ENCODE assay signal across 9 cellular contexts in genomic region chr13:74135306-74136088, GRCh38. TPM values are rescaled to one million over a fixed set of nuclear protein-coding genes. Genes with fewer than 3 reads are reported as not detected.
DNase-seq lines count a peak whose midpoint lies in the region; ATAC-seq and TF ChIP-seq lines count a peak whose summit lies in the region.
"Had no signal": no experiment of that assay in that cellular context is flagged by ENCODE, and none has a peak within 500 bp of the region (broad histone marks: within the 10 kb centered on the region; RNA-seq: fewer than 3 reads in every experiment).

No MANE protein-coding gene starts in this region.

- H3K36me3 Mint-ChIP-seq in CD8-positive, alpha-beta T cell, result peaks cover 17% of the 10 kb centered on the region
- H3K36me3 Mint-ChIP-seq in activated T-cell treated with anti-CD3 and anti-CD28 coated beads, Interleukin-2, amount 50 U/mL, for 4 hours (ENCODE audit: insufficient read depth), result no peaks in the 10 kb centered on the region
- peaks cover 0 to 2% (median 0%) of the 10 kb centered on the region in 3 donors for H3K36me3 Mint-ChIP-seq in naive thymus-derived CD8-positive, alpha-beta T cell

- no peaks in the 10 kb centered on the region for H3K36me3 ChIP-seq in CD8-positive, alpha-beta T cell (ENCODE audit: insufficient read depth, low read length)
- H3K36me3 ChIP-seq in NT2/D1 (ENCODE audit: insufficient read depth, insufficient read length, low read length), result no peaks in the 10 kb centered on the region

- H3K4me3 Mint-ChIP-seq in CD8-positive, alpha-beta T cell, result no peak overlapping the region
- H3K4me3 Mint-ChIP-seq in activated T-cell treated with anti-CD3 and anti-CD28 coated beads, Interleukin-2, amount 50 U/mL, for 4 hours, result peak overlapping the region; percentile 82
- peak overlapping the region in 5 of 10 donors; percentile 64 to 90 (median 82) for H3K4me3 Mint-ChIP-seq in naive thymus-derived CD8-positive, alpha-beta T cell

- POLR2A ChIA-PET in CD8-positive, alpha-beta T cell (lab: Charles Lee), result interaction anchor here (0.6 to 6.1 kb wide), 18 partner anchors 8 to 370 kb away, joined by 3 to 104 read pairs (median 4); no protein-coding TSS in a partner anchor
- POLR2A ChIA-PET in naive thymus-derived CD8-positive, alpha-beta T cell (lab: Charles Lee), result interaction anchor here (0.8 to 6.8 kb wide), 23 partner anchors 60 to 1191 kb away, joined by 3 to 157 read pairs (median 4); no protein-coding TSS in a partner anchor

- H3K9me3 Mint-ChIP-seq in CD8-positive, alpha-beta T cell, result no peaks in the 10 kb centered on the region
- H3K9me3 Mint-ChIP-seq in activated T-cell treated with anti-CD3 and anti-CD28 coated beads, Interleukin-2, amount 50 U/mL, for 4 hours, result no peaks in the 10 kb centered on the region
- H3K9me3 Mint-ChIP-seq in naive thymus-derived CD8-positive, alpha-beta T cell, result peaks cover 0 to 2% (median 0%) of the 10 kb centered on the region in 9 donors
- H3K9me3 Mint-ChIP-seq: activated naive CD4-positive, alpha-beta T cell treated with anti-CD3 and anti-CD28 coated beads, Interleukin-2, amount 50 U/mL, for 24 hours had no signal

- H3K27me3 ChIP-seq in CD8-positive, alpha-beta T cell (ENCODE audit: insufficient read depth, low read length), result no peaks in the 10 kb centered on the region
- peaks cover 19% of the 10 kb centered on the region for H3K27me3 ChIP-seq in NT2/D1 (ENCODE audit: insufficient read depth, insufficient read length)

- H3K4me1 ChIP-seq in CD8-positive, alpha-beta T cell (ENCODE audit: insufficient read depth, low read length), result peaks cover 17% of the 10 kb centered on the region
- no peaks in the 10 kb centered on the region for H3K4me1 ChIP-seq in NT2/D1 (ENCODE audit: insufficient read depth, insufficient read length)

- ATAC-seq in CD8-positive, alpha-beta T cell, result no peak
- peak; percentile 45 for ATAC-seq in GM19372 (IDR thresholded peaks at IDR 0.05; ENCODE audit: low read depth, unreplicated experiment)
- ATAC-seq in HG03457 (IDR thresholded peaks at IDR 0.05; ENCODE audit: unreplicated experiment), result peak; percentile 31
- peak; percentile 16 to 25 for ATAC-seq in activated T-cell treated with anti-CD3 and anti-CD28 coated beads, Interleukin-2, amount 50 U/mL, for 4 hours
- peak in 1 of 2 donors; percentile 9 for ATAC-seq in naive thymus-derived CD8-positive, alpha-beta T cell

- peak overlapping the region; percentile 92 for H3K27ac Mint-ChIP-seq in CD8-positive, alpha-beta T cell
- H3K27ac Mint-ChIP-seq in naive thymus-derived CD8-positive, alpha-beta T cell, result peak overlapping the region in 5 of 10 donors; percentile 81 to 95 (median 91)

- intact Hi-C loops in CD8-positive, alpha-beta T cell (cut with DNase I, micrococcal nuclease), result loop anchor here (1.0 to 10.0 kb wide), 8 partner anchors 13 to 1189 kb away; partner anchors contain the start of gene KLF5 (in 1 of the 2)

- H3K4me1 Mint-ChIP-seq in CD8-positive, alpha-beta T cell (ENCODE audit: low read depth), result peaks cover 17% of the 10 kb centered on the region
- peaks cover 18% of the 10 kb centered on the region for H3K4me1 Mint-ChIP-seq in activated T-cell treated with anti-CD3 and anti-CD28 coated beads, Interleukin-2, amount 50 U/mL, for 4 hours (ENCODE audit: low read depth)
- H3K4me1 Mint-ChIP-seq in naive thymus-derived CD8-positive, alpha-beta T cell, result peaks cover 12 to 30% (median 20%) of the 10 kb centered on the region in 4 donors

- CTCF ChIA-PET in CD8-positive, alpha-beta T cell (lab: Charles Lee), result interaction anchor here (1.3 to 13.9 kb wide), 3 partner anchors 108 to 152 kb away, joined by 3 to 128 read pairs (median 4); no protein-coding TSS in a partner anchor

- TF ChIP-seq CTCF in CD8-positive, alpha-beta T cell (IDR thresholded peaks at IDR 0.05), result no peak

- H3K4me3 ChIP-seq in CD8-positive, alpha-beta T cell (ENCODE audit: low read depth, low read length), result peak overlapping the region; percentile 73
- peak overlapping the region; percentile 71 for H3K4me3 ChIP-seq in NT2/D1 (ENCODE audit: insufficient read length, low read depth)

- peak overlapping the region; percentile 85 for H3K9ac ChIP-seq in NT2/D1 (ENCODE audit: insufficient read length, low read depth)

- H3K27me3 Mint-ChIP-seq in CD8-positive, alpha-beta T cell (ENCODE audit: low read depth), result no peaks in the 10 kb centered on the region
- H3K27me3 Mint-ChIP-seq in activated T-cell treated with anti-CD3 and anti-CD28 coated beads, Interleukin-2, amount 50 U/mL, for 4 hours (ENCODE audit: low read depth), result no peaks in the 10 kb centered on the region
- peaks cover 0 to 2% (median 0%) of the 10 kb centered on the region in 5 donors for H3K27me3 Mint-ChIP-seq in naive thymus-derived CD8-positive, alpha-beta T cell
- H3K27me3 Mint-ChIP-seq: activated naive CD4-positive, alpha-beta T cell treated with anti-CD3 and anti-CD28 coated beads, Interleukin-2, amount 50 U/mL, for 24 hours had no signal

- H3K27ac ChIP-seq in CD8-positive, alpha-beta T cell (ENCODE audit: low read depth, low read length), result peak overlapping the region; percentile 98

- peak; percentile 18 to 82 (median 53) for DNase-seq in CD8-positive, alpha-beta T cell
- DNase-seq in NT2/D1 (ENCODE audit: low read depth, low spot score), result no peak
- DNase-seq in activated T-cell treated with anti-CD3 and anti-CD28 coated beads, Interleukin-2, amount 50 U/mL, for 4 hours, result peak; percentile 46
- DNase-seq in fibroblast of gingiva (ENCODE audit: low read depth), result peak; percentile 68
- peak; percentile 26 to 69 (median 56) for DNase-seq in naive thymus-derived CD8-positive, alpha-beta T cell
- peak; percentile 75 for DNase-seq in stromal cell of bone marrow (ENCODE audit: low read depth)

- H3K9me3 ChIP-seq in CD8-positive, alpha-beta T cell (ENCODE audit: low read length), result no peaks in the 10 kb centered on the region
- no peaks in the 10 kb centered on the region for H3K9me3 ChIP-seq in NT2/D1 (ENCODE audit: insufficient read depth, low read length)

RNA-seq across cellular contexts. Expression of gene KLF12, which starts 1.3 kb away (rescaled TPM):
- total RNA-seq in CD8-positive, alpha-beta T cell, result 10 to 100 TPM; 59.5 to 64.7 TPM
- 10 to 100 TPM in 2 of 3 donors, 1 to 10 TPM in 1; 7.4 to 12.3 (median 10.5) TPM for total RNA-seq in activated T-cell treated with anti-CD3 and anti-CD28 coated beads, Interleukin-2, amount 50 U/mL, for 4 hours
- total RNA-seq in naive thymus-derived CD8-positive, alpha-beta T cell, result 10 to 100 TPM; 72.6 to 77.9 TPM
- 10 to 100 TPM; 19.8 to 29.6 (median 20.0) TPM for polyA plus RNA-seq in naive thymus-derived CD8-positive, alpha-beta T cell

Comparison
In these comparisons a context has a peak if more than half of its experiments do, and no peak if none do; other contexts are left out.
1. RNA of gene KLF12, which starts 1.3 kb away (total RNA-seq): 72.6 to 77.9 TPM in naive thymus-derived CD8-positive, alpha-beta T cell and 59.5 to 64.7 TPM in CD8-positive, alpha-beta T cell; 7.4 to 12.3 TPM in activated T-cell treated with anti-CD3 and anti-CD28 coated beads, Interleukin-2, amount 50 U/mL, for 4 hours; every median in the first group is over 4 times any median in the second.